Comparison of ENCODE assay signal across 8 cellular contexts in the genomic region with DNA sequence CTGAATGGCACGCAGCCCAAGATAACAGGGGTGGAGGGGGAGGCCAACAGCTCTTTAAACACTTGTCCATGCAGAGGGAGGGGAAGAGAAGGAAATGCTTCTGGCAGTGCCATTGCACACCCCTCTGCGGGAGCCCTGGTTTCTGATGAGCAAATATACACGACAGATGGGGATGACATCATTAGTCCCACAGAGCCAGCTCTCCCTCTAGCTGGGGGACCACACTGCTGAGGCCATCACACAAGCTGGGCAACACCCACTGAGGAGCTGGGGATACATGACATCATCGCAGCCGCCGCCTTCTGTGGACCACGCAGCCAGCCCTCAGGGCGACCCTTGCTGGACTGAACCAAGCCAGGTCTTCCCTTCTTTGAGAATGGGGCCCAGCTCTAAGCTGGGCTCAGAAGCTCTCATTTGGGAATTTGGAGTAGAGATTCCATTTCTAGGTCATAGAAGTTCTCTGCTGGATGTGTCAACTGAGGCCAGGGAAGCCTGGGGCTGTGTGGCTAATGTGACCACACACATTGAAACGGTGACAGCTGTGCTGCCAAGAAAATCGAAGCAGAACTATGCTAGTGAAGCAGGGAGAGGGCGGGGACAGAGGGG.
DNase-seq lines count a peak whose midpoint lies in the region; ATAC-seq and TF ChIP-seq lines count a peak whose summit lies in the region.

No MANE protein-coding gene starts in this region.

- DNase-seq in COLO668 (lab: John Stamatoyannopoulos, UW; ENCODE audit: unreplicated experiment) (peak; percentile 50), NCI-H1694 (lab: John Stamatoyannopoulos, UW) (peak; percentile 64), cerebellar nuclear complex (lab: John Stamatoyannopoulos, UW) (peak; percentile 72 to 84), nephron progenitor cell (no peak), GF-D8 (lab: John Stamatoyannopoulos, UW) (no peak), GM03348 (ENCODE audit: low spot score) (no peak)
- DNase-seq in stimulated activated CD4-positive, alpha-beta T cell treated with anti-CD3 and anti-CD28 coated beads, Interleukin-1b, Interleukin-23, amount 100 ng/mL, for 48 hours, result no peak

- no peaks in the 10 kb centered on the region for H3K27me3 Mint-ChIP-seq in nephron progenitor cell (ENCODE audit: low read depth, poor library complexity)

- peak overlapping the region; percentile 97 for H3K27ac Mint-ChIP-seq in nephron progenitor cell

- H3K36me3 Mint-ChIP-seq in nephron progenitor cell (ENCODE audit: low read depth), result peaks cover 23% of the 10 kb centered on the region

- H3K4me3 Mint-ChIP-seq in nephron progenitor cell, result peak overlapping the region; percentile 46

- no peak for ATAC-seq in HG03039 (IDR thresholded peaks at IDR 0.05; ENCODE audit: unreplicated experiment)

- no peaks in the 10 kb centered on the region for H3K9me3 Mint-ChIP-seq in nephron progenitor cell

- TF ChIP-seq CTCF in nephron progenitor cell (IDR thresholded peaks at IDR 0.05), result no peak

- H3K4me1 Mint-ChIP-seq in nephron progenitor cell, result peaks cover 62% of the 10 kb centered on the region

Comparison
In these comparisons a context has a peak if more than half of its experiments do, and no peak if none do; other contexts are left out.
1. DNase-seq: peak in COLO668 (single experiment), NCI-H1694 (single experiment) and cerebellar nuclear complex (2 of 2); none in nephron progenitor cell (single experiment), GF-D8 (single experiment), GM03348 (single experiment) and stimulated activated CD4-positive, alpha-beta T cell treated with anti-CD3 and anti-CD28 coated beads, Interleukin-1b, Interleukin-23, amount 100 ng/mL, for 48 hours (single experiment).